In the genomic region with DNA sequence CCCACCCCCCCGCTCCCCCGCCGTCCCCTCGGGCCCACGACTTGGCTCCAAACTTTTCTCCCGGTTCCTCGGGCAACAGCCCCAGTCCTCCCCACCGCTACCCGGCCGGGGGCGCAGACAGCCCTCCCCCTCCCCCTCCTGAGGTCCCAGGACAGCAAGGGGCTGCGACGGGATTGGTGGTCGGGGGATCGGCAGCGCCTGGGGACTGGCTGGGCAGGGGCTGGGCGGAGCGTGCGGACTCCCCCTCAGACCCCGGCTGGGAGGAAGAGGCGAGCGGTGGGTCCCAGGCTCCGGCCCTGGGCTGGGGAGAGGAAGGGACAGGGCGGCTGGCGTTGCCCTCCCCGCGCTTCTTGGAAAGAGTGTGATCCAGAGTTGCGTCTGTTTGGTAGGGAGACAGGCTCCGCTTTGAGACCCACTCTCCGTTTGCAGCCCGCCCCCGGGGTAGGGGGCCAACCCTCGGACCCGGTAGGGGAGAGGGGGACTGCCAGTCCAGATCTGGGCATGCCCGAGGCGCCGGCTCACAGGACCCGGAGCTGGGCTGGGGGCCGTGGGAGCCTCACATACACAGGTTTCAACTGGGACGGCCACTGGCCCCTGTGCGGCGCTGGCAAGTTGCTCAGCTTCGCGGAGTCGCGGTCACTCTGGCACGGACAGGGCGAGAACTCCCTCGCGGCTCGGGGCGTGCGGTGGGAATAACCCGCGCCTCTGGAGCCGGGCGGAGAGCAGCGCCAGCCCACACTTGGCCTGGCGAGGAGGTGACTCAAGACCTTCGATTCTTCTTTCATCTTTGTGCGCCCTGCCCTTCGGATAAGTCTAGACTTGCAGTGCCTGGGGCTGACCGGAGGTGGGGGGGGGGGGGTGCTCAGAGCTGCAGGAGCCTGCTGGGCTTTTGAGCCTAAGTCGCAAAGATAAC, we compare ENCODE assay signal across 8 cellular contexts. TPM values are rescaled to one million over a fixed set of nuclear protein-coding genes. Genes with fewer than 3 reads are reported as not detected.
DNase-seq lines count a peak whose midpoint lies in the region; ATAC-seq and TF ChIP-seq lines count a peak whose summit lies in the region.

No MANE protein-coding gene starts in this region.

- TF ChIP-seq CTCF in AG10803 (conservative IDR thresholded peaks at IDR 0.05; ENCODE audit: low read length) (no peak), retinal pigment epithelial cell (conservative IDR thresholded peaks at IDR 0.05; ENCODE audit: low read depth, low read length) (no peak)

- peak; percentile 46 to 67 for ATAC-seq in left cardiac atrium
- ATAC-seq in HG03139 (IDR thresholded peaks at IDR 0.05; ENCODE audit: unreplicated experiment): no peak

- intact Hi-C loops in activated T-helper 2 cell treated with anti-CD3 and anti-CD28 coated beads, Interferon-gamma antibody, Interleukin-2, Interleukin-4, amounts not matched to agents 10 μg/mL and 5 μg/mL and 100 μg/mL, durations not matched to agents 14 hours and 24 hours and 36 hours (cut with micrococcal nuclease): loop anchor here (5.0 to 10.0 kb wide), 2 partner anchors 52 to 549 kb away; no protein-coding TSS in a partner anchor
- intact Hi-C loops in left cardiac atrium (cut with DNase I): no loop called here

- H3K36me3 Mint-ChIP-seq in activated T-helper 2 cell treated with anti-CD3 and anti-CD28 coated beads, Interferon-gamma antibody, Interleukin-2, Interleukin-4, amounts not matched to agents 10 μg/mL and 5 μg/mL and 100 μg/mL, durations not matched to agents 14 hours and 24 hours and 36 hours (ENCODE audit: low read depth): no peaks in the 10 kb centered on the region

- H3K27ac Mint-ChIP-seq in activated T-helper 2 cell treated with anti-CD3 and anti-CD28 coated beads, Interferon-gamma antibody, Interleukin-2, Interleukin-4, amounts not matched to agents 10 μg/mL and 5 μg/mL and 100 μg/mL, durations not matched to agents 14 hours and 24 hours and 36 hours: no peak overlapping the region

- H3K4me1 Mint-ChIP-seq in activated T-helper 2 cell treated with anti-CD3 and anti-CD28 coated beads, Interferon-gamma antibody, Interleukin-2, Interleukin-4, amounts not matched to agents 10 μg/mL and 5 μg/mL and 100 μg/mL, durations not matched to agents 14 hours and 24 hours and 36 hours (ENCODE audit: low read depth): peaks cover 22% of the 10 kb centered on the region

- H3K4me3 ChIP-seq in AG10803 (ENCODE audit: low read length) (peak overlapping the region; percentile 96), retinal pigment epithelial cell (ENCODE audit: low read length) (peak overlapping the region; percentile 90)

- H3K4me3 Mint-ChIP-seq in activated T-helper 2 cell treated with anti-CD3 and anti-CD28 coated beads, Interferon-gamma antibody, Interleukin-2, Interleukin-4, amounts not matched to agents 10 μg/mL and 5 μg/mL and 100 μg/mL, durations not matched to agents 14 hours and 24 hours and 36 hours (ENCODE audit: low read depth): peak overlapping the region; percentile 71

- no peaks in the 10 kb centered on the region for H3K9me3 Mint-ChIP-seq in activated T-helper 2 cell treated with anti-CD3 and anti-CD28 coated beads, Interferon-gamma antibody, Interleukin-2, Interleukin-4, amounts not matched to agents 10 μg/mL and 5 μg/mL and 100 μg/mL, durations not matched to agents 14 hours and 24 hours and 36 hours

- peak; percentile 71 for DNase-seq in AG10803 (ENCODE audit: low read depth)
- DNase-seq in HT-29 (ENCODE audit: low spot score): peak; percentile 79
- DNase-seq in activated T-helper 2 cell treated with anti-CD3 and anti-CD28 coated beads, Interferon-gamma antibody, Interleukin-2, Interleukin-4, amounts not matched to agents 10 μg/mL and 5 μg/mL and 100 μg/mL, durations not matched to agents 14 hours and 24 hours and 36 hours (ENCODE audit: low spot score): no peak
- DNase-seq in left cardiac atrium: peak; percentile 71
- no peak for DNase-seq in retinal pigment epithelial cell (ENCODE audit: low read depth)
- no peak for DNase-seq in DMS153 (lab: John Stamatoyannopoulos, UW)
- no peak for DNase-seq in stimulated activated CD8-positive, alpha-beta memory T cell treated with anti-CD3 and anti-CD28 coated beads, Interleukin-4, amount 100 ng/mL, for 48 hours

- H3K27me3 Mint-ChIP-seq in activated T-helper 2 cell treated with anti-CD3 and anti-CD28 coated beads, Interferon-gamma antibody, Interleukin-2, Interleukin-4, amounts not matched to agents 10 μg/mL and 5 μg/mL and 100 μg/mL, durations not matched to agents 14 hours and 24 hours and 36 hours (ENCODE audit: low read depth): peaks cover 12% of the 10 kb centered on the region

RNA-seq across cellular contexts. Expression of gene TSKU, which starts 1.0 kb away (rescaled TPM):
- total RNA-seq in HT-29 (2014; rRNA removed; shearing (Covaris generic)): 107 and 118 TPM in 2 replicates
- total RNA-seq in activated T-helper 2 cell treated with anti-CD3 and anti-CD28 coated beads, Interferon-gamma antibody, Interleukin-2, Interleukin-4, amounts not matched to agents 10 μg/mL and 5 μg/mL and 100 μg/mL, durations not matched to agents 14 hours and 24 hours and 36 hours: 13.7 and 15.3 TPM in 2 replicates
- total RNA-seq in left cardiac atrium: 10 to 100 TPM; 27.7 to 33.3 TPM

Comparison
In these comparisons a context has a peak if more than half of its experiments do, and no peak if none do; other contexts are left out.
1. DNase-seq: peak in AG10803 (single experiment), HT-29 (single experiment) and left cardiac atrium (single experiment); none in activated T-helper 2 cell treated with anti-CD3 and anti-CD28 coated beads, Interferon-gamma antibody, Interleukin-2, Interleukin-4, amounts not matched to agents 10 μg/mL and 5 μg/mL and 100 μg/mL, durations not matched to agents 14 hours and 24 hours and 36 hours (single experiment), retinal pigment epithelial cell (single experiment), DMS153 (single experiment) and stimulated activated CD8-positive, alpha-beta memory T cell treated with anti-CD3 and anti-CD28 coated beads, Interleukin-4, amount 100 ng/mL, for 48 hours (single experiment).